14 cellular contexts compared by ENCODE assay signal in the genomic region with DNA sequence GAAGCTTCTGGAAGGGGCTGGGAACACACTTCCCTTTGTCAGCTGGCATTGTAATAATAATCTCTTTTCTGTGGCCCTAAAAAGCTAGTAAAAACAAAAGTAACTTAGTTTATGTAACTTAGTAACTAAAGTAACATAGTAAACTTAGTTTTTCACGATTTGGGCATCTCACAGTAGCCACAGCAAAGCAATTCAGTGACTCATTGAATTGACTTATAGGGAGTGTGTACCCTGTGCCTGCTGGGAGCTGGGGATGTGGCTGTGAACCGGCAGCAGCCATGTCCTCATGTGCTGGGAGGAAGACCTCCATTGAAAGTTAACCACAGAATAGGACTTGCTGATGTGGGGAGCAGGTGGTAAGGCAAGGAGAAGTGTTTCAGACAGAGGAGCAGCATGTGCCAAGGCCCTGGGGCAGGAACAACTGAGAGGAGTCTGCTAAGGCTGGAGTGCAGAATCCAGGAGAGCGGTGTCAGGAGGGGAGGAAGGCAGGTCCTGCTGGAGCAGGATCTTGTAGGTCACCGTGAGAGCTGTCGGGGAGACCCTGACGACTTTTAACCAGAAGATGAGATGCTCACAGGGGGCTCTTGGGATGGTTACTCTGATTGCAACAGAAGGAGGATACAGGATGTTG.
"Had no signal": no experiment of that assay in that cellular context is flagged by ENCODE, and none has a peak within 500 bp of the region (broad histone marks: within the 10 kb centered on the region; RNA-seq: fewer than 3 reads in every experiment).

No MANE protein-coding gene starts in this region.

- H3K4me3 Mint-ChIP-seq: activated naive CD8-positive, alpha-beta T cell treated with anti-CD3 and anti-CD28 coated beads, Interleukin-2, amount 50 U/mL, for 24 hours; WTC11 had no signal

- FAIRE-seq: colon, TTC549 had no signal

- H3K36me3 ChIP-seq: cardiac muscle cell had no signal

- H3K27ac Mint-ChIP-seq: activated naive CD8-positive, alpha-beta T cell treated with anti-CD3 and anti-CD28 coated beads, Interleukin-2, amount 50 U/mL, for 24 hours; WTC11 had no signal

- H3K27me3 Mint-ChIP-seq: activated naive CD8-positive, alpha-beta T cell treated with anti-CD3 and anti-CD28 coated beads, Interleukin-2, amount 50 U/mL, for 24 hours had no signal

- H3K4me1 Mint-ChIP-seq: activated naive CD8-positive, alpha-beta T cell treated with anti-CD3 and anti-CD28 coated beads, Interleukin-2, amount 50 U/mL, for 24 hours; WTC11 had no signal

- H3K27me3 ChIP-seq: cardiac muscle cell had no signal

- H3K4me3 ChIP-seq: cardiac muscle cell, esophagus muscularis mucosa had no signal

- H3K36me3 Mint-ChIP-seq: WTC11 had no signal

- DNase-seq: activated CD4-positive, alpha-beta T cell treated with anti-CD3 and anti-CD28 coated beads for 48 hours; activated naive CD4-positive, alpha-beta T cell treated with Interleukin-2 at 50 U/mL for 16 hours; activated naive CD8-positive, alpha-beta T cell treated with anti-CD3 and anti-CD28 coated beads, Interleukin-2, amount 50 U/mL, for 24 hours; aorta; hypothalamus; kidney glomerular epithelial cell; left ventricle myocardium superior; mesendoderm; stimulated activated CD4-positive, alpha-beta T cell treated with anti-CD3 and anti-CD28 coated beads, Interleukin-1b, Interleukin-23, amount 100 ng/mL, for 48 hours had no signal

- H3K9me3 Mint-ChIP-seq: activated naive CD8-positive, alpha-beta T cell treated with anti-CD3 and anti-CD28 coated beads, Interleukin-2, amount 50 U/mL, for 24 hours; WTC11 had no signal
